Comparison of ENCODE assay signal across 2 cellular contexts in the genomic region with DNA sequence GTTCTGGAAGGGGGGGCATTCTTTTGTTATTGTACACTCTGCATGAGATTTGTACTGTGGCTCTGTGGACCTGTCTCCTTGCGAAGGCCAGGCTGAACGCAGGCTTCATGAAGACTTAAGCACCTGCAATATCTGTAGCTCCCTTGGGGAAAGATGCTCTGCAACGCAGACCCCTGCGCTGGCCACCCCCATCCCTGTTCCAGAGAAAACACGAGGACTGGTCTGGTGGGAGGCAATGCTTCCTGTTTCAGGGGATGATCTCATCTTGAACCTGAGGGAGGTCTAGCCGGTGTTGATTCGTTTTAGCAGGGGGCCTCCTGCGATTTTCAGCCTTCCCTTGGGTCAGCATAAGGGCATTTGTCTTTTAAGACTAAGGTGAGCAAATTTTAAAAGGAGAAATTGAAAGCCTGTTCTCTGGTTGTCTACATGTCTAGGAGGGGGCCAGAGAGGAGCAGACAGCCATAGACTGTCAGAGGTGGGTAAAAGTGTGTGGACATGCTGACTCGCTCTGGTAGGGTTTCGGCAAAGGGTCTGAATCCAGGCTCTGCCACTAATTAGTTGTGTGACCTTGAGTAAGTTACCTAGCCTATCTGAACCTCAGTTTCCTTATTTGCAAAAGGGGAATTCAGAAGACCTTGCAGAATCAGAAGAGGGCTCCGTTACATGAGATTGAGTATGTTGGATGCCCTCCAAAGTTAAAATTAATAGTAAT.
TF ChIP-seq lines count a peak whose summit lies in the region.

No MANE protein-coding gene starts in this region.

TF ChIP-seq in HEK293, 187 proteins besides CTCF, POLR2A, EP300 and RAD21 (continued from another document):
- TF ChIP-seq, protein P1, sequence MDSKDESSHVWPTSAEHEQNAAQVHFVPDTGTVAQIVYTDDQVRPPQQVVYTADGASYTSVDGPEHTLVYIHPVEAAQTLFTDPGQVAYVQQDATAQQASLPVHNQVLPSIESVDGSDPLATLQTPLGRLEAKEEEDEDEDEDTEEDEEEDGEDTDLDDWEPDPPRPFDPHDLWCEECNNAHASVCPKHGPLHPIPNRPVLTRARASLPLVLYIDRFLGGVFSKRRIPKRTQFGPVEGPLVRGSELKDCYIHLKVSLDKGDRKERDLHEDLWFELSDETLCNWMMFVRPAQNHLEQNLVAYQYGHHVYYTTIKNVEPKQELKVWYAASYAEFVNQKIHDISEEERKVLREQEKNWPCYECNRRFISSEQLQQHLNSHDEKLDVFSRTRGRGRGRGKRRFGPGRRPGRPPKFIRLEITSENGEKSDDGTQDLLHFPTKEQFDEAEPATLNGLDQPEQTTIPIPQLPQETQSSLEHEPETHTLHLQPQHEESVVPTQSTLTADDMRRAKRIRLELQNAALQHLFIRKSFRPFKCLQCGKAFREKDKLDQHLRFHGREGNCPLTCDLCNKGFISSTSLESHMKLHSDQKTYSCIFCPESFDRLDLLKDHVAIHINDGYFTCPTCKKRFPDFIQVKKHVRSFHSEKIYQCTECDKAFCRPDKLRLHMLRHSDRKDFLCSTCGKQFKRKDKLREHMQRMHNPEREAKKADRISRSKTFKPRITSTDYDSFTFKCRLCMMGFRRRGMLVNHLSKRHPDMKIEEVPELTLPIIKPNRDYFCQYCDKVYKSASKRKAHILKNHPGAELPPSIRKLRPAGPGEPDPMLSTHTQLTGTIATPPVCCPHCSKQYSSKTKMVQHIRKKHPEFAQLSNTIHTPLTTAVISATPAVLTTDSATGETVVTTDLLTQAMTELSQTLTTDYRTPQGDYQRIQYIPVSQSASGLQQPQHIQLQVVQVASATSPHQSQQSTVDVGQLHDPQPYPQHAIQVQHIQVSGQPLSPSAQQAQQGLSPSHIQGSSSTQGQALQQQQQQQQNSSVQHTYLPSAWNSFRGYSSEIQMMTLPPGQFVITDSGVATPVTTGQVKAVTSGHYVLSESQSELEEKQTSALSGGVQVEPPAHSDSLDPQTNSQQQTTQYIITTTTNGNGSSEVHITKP (tag by site-specific recombination; IDR thresholded peaks at IDR 0.05), result peak; percentile 98
- TF ChIP-seq, protein P2, sequence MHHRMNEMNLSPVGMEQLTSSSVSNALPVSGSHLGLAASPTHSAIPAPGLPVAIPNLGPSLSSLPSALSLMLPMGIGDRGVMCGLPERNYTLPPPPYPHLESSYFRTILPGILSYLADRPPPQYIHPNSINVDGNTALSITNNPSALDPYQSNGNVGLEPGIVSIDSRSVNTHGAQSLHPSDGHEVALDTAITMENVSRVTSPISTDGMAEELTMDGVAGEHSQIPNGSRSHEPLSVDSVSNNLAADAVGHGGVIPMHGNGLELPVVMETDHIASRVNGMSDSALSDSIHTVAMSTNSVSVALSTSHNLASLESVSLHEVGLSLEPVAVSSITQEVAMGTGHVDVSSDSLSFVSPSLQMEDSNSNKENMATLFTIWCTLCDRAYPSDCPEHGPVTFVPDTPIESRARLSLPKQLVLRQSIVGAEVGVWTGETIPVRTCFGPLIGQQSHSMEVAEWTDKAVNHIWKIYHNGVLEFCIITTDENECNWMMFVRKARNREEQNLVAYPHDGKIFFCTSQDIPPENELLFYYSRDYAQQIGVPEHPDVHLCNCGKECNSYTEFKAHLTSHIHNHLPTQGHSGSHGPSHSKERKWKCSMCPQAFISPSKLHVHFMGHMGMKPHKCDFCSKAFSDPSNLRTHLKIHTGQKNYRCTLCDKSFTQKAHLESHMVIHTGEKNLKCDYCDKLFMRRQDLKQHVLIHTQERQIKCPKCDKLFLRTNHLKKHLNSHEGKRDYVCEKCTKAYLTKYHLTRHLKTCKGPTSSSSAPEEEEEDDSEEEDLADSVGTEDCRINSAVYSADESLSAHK (tag by site-specific recombination; IDR thresholded peaks at IDR 0.05), result no peak
- TF ChIP-seq GLIS1 (tag by site-specific recombination; IDR thresholded peaks at IDR 0.05), result peak; percentile 91
- TF ChIP-seq ZNF621 (tag by site-specific recombination; IDR thresholded peaks at IDR 0.05), result no peak
- peak; percentile 55; the same call in 1 of the 2 replicates for TF ChIP-seq GLIS2 (tag by site-specific recombination; IDR thresholded peaks at IDR 0.05)

TF ChIP-seq in neural cell, 6 proteins besides CTCF, POLR2A, EP300 and RAD21 (continued from another document):
- no peak for TF ChIP-seq REST (IDR thresholded peaks at IDR 0.05; ENCODE audit: borderline replicate concordance)
- TF ChIP-seq EZH2 (IDR thresholded peaks at IDR 0.05; ENCODE audit: borderline replicate concordance, insufficient read depth, low read length, poor library complexity, severe bottlenecking), result no peak
- no peak for TF ChIP-seq POLR2AphosphoS5 (IDR thresholded peaks at IDR 0.05)
- no peak for TF ChIP-seq MXI1 (conservative IDR thresholded peaks at IDR 0.05; ENCODE audit: poor library complexity, severe bottlenecking)
